8 cellular contexts compared by ENCODE assay signal in the genomic region with DNA sequence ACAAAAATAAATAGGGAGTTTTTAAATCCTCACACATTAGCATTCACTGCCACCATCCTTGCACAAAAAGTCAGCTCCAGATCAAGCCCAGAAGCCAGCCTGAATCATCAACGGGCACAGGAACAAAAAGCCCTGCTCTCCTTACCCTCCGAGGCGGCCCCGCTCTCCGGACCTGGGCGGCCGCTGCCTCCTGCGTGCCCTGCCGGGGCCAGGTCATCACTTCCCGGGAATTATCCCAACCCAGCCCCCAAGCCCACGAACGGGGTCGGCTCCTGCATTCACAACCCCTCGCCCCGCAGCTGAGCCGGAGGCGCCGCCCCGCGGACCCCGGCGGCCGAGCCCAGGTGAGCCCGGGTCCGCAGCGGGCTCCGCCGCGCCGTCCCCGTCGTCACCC. TPM values are rescaled to one million over a fixed set of nuclear protein-coding genes. Genes with fewer than 3 reads are reported as not detected.
DNase-seq lines count a peak whose midpoint lies in the region; ATAC-seq and TF ChIP-seq lines count a peak whose summit lies in the region.

No MANE protein-coding gene starts in this region.

- no peaks in the 10 kb centered on the region for H3K9me3 ChIP-seq in BE2C
- no peaks in the 10 kb centered on the region for H3K9me3 ChIP-seq in body of pancreas
- H3K9me3 ChIP-seq in lung (ENCODE audit: control insufficient read depth in 2 of 2, insufficient read depth in 1 of 2, low read length in 1 of 2): no peaks in the 10 kb centered on the region

- peak overlapping the region; percentile 94 to 100 (median 99) for H3K27ac ChIP-seq in body of pancreas
- H3K27ac ChIP-seq in lung (ENCODE audit: low read depth in 1 of 2, low read length in 1 of 2): peak overlapping the region; percentile 98 to 99
- peak overlapping the region; percentile 82 for H3K27ac ChIP-seq in urinary bladder (ENCODE audit: low read depth)

- intact Hi-C loops in body of pancreas (cut with DNase I): no loop called here

- ATAC-seq in HG03064 (IDR thresholded peaks at IDR 0.05; ENCODE audit: low read depth, unreplicated experiment): peak; percentile 2
- no peak for ATAC-seq in body of pancreas
- ATAC-seq in lung (ENCODE audit: insufficient read depth, low FRiP score): no peak
- ATAC-seq in GM19452 (IDR thresholded peaks at IDR 0.05; ENCODE audit: unreplicated experiment): no peak
- no peak for ATAC-seq in GM19463 (IDR thresholded peaks at IDR 0.05; ENCODE audit: unreplicated experiment)

- peak overlapping the region; percentile 90 for H3K4me3 ChIP-seq in BE2C (ENCODE audit: low read depth, low read length)
- H3K4me3 ChIP-seq in body of pancreas: peak overlapping the region; percentile 72 to 87
- peak overlapping the region; percentile 74 for H3K4me3 ChIP-seq in lung
- peak overlapping the region; percentile 96 for H3K4me3 ChIP-seq in urinary bladder (ENCODE audit: low read depth, low read length)

- no peaks in the 10 kb centered on the region for H3K27me3 ChIP-seq in BE2C
- H3K27me3 ChIP-seq in body of pancreas: no peaks in the 10 kb centered on the region
- no peaks in the 10 kb centered on the region for H3K27me3 ChIP-seq in lung (ENCODE audit: control insufficient read depth, insufficient read depth)

- DNase-seq in BE2C (no peak), body of pancreas (no peak), lung (ENCODE audit: low spot score) (peak; percentile 42), foreskin melanocyte (no peak)

- 0 to 1% methylated on average over 3 to 10 of the region's 32 CpGs for WGBS in body of pancreas, 2 donors
- 0 to 1% methylated on average over 25 to 32 of the region's 32 CpGs for WGBS in lung, 2 donors
- under 1% methylated on average over 32 of the region's 32 CpGs for WGBS in urinary bladder

- no peak for TF ChIP-seq POLR2A in body of pancreas (IDR thresholded peaks at IDR 0.05)

- H3K36me3 ChIP-seq in BE2C (peaks cover 23% of the 10 kb centered on the region), body of pancreas (replicated peaks in 1 of 2; ENCODE audit: insufficient read depth in 1 of 2, low read depth in 2 of 2) (peaks cover 7 to 14% of the 10 kb centered on the region in 2 donors), lung (ENCODE audit: control insufficient read depth in 2 of 2, insufficient read depth in 2 of 2, low read length in 2 of 2) (peaks cover 17 to 25% of the 10 kb centered on the region in 2 donors), urinary bladder (ENCODE audit: insufficient read depth) (no peaks in the 10 kb centered on the region)

- TF ChIP-seq CTCF in BE2C (IDR thresholded peaks at IDR 0.05; ENCODE audit: low read depth, low read length) (no peak), body of pancreas (IDR thresholded peaks at IDR 0.05) (no peak), lung (IDR thresholded peaks at IDR 0.05; ENCODE audit: control extremely low read depth, extremely low read depth) (no peak)

- H3K4me1 ChIP-seq in BE2C (no peaks in the 10 kb centered on the region), body of pancreas (peaks cover 61% of the 10 kb centered on the region), lung (ENCODE audit: control insufficient read depth in 2 of 2, insufficient read depth in 2 of 2, low read length in 2 of 2) (peaks cover 11 to 22% of the 10 kb centered on the region in 2 donors), urinary bladder (ENCODE audit: insufficient read depth) (no peaks in the 10 kb centered on the region)

RNA-seq across cellular contexts. Expression of a gene that starts 0.8 kb away (rescaled TPM):
- polyA plus RNA-seq in BE2C (2012; ENCODE audit: insufficient read depth, insufficient read length, low read depth): 90.6 TPM
- total RNA-seq in body of pancreas (10 to 100 TPM; 24.4 to 33.2 TPM), lung (100 to 1,000 TPM; 115 to 171 TPM), urinary bladder (39.3 TPM)
- polyA plus RNA-seq in lung (10 to 100 TPM; 72.2 to 73.7 TPM), urinary bladder (86.2 TPM)

RNA-seq across cellular contexts. Expression of a gene that starts 12.0 kb away (rescaled TPM):
- 236 TPM for polyA plus RNA-seq in BE2C (2012; ENCODE audit: insufficient read depth, insufficient read length, low read depth)
- total RNA-seq in body of pancreas (10 to 100 TPM; 26.2 to 28.7 TPM), lung (100 to 1,000 TPM in 1 of 2 donors, 10 to 100 TPM in 1; 32.7 to 153 TPM), urinary bladder (17.6 TPM)
- polyA plus RNA-seq in lung (100 to 1,000 TPM in 1 of 2 donors, 10 to 100 TPM in 1; 89.1 to 193 TPM), urinary bladder (98.2 TPM)

RNA-seq across cellular contexts. Expression of a gene that starts 21.5 kb away (rescaled TPM):
- 188 TPM for polyA plus RNA-seq in BE2C (2012; ENCODE audit: insufficient read depth, insufficient read length, low read depth)
- 100 to 1,000 TPM in 1 of 2 donors, 10 to 100 TPM in 1; 34.5 to 120 TPM for total RNA-seq in body of pancreas
- 100 to 1,000 TPM in 1 of 2 donors, 10 to 100 TPM in 1; 94.9 to 136 TPM for total RNA-seq in lung
- polyA plus RNA-seq in lung: 100 to 1,000 TPM; 126 to 156 TPM
- total RNA-seq in urinary bladder: 46.3 TPM
- polyA plus RNA-seq in urinary bladder: 98.8 TPM

RNA-seq across cellular contexts. Expression of a gene that starts 42.3 kb away (rescaled TPM):
- 29.0 TPM for polyA plus RNA-seq in BE2C (2012; ENCODE audit: insufficient read depth, insufficient read length, low read depth)
- total RNA-seq in body of pancreas (1 to 10 TPM in 1 of 2 donors, not detected in 1; 3.6 TPM), lung (1 to 10 TPM; 2.0 to 4.3 TPM), urinary bladder (4.1 TPM)
- polyA plus RNA-seq in lung (1 to 10 TPM in 1 of 2 donors, under 1 TPM in 1; 0.73 to 1.4 TPM), urinary bladder (1.6 TPM)

RNA-seq across cellular contexts. Expression of a gene that starts 54.4 kb away (rescaled TPM):
- polyA plus RNA-seq in BE2C (2012; ENCODE audit: insufficient read depth, insufficient read length, low read depth): 947 TPM
- 100 to 1,000 TPM; 121 to 206 TPM for total RNA-seq in body of pancreas
- 100 to 1,000 TPM; 105 to 192 TPM for total RNA-seq in lung
- 100 to 1,000 TPM; 409 to 415 TPM for polyA plus RNA-seq in lung
- 113 TPM for total RNA-seq in urinary bladder
- 505 TPM for polyA plus RNA-seq in urinary bladder
